ENCODE assay signal across 8 cellular contexts in genomic region chr19:17309198-17309961, GRCh38. TPM values are rescaled to one million over a fixed set of nuclear protein-coding genes. Genes with fewer than 3 reads are reported as not detected.
DNase-seq lines count a peak whose midpoint lies in the region; ATAC-seq and TF ChIP-seq lines count a peak whose summit lies in the region.

TSS of gene DDA1 (plus strand) at chr19:17309563. CDS start at chr19:17309655, 92 bp downstream.

- POLR2A ChIA-PET in Panc1 (lab: Charles Lee): interaction anchor here (0.6 kb wide), 1 partner anchor 122 kb away, joined by 4 read pairs; no protein-coding TSS in a partner anchor

- TF ChIP-seq CTCF in Panc1 (IDR thresholded peaks at IDR 0.05): no peak

- no peaks in the 10 kb centered on the region for H3K9me3 Mint-ChIP-seq in activated T-cell treated with anti-CD3 and anti-CD28 coated beads, Interleukin-2, amount 50 U/mL, for 4 hours

- peaks cover 39% of the 10 kb centered on the region for H3K4me1 Mint-ChIP-seq in activated T-cell treated with anti-CD3 and anti-CD28 coated beads, Interleukin-2, amount 50 U/mL, for 4 hours (ENCODE audit: low read depth)

- ATAC-seq in GM21717 (IDR thresholded peaks at IDR 0.05; ENCODE audit: unreplicated experiment): peak; percentile 50
- peak; percentile 86 for ATAC-seq in Panc1
- peak; percentile 85 to 87 for ATAC-seq in activated T-cell treated with anti-CD3 and anti-CD28 coated beads, Interleukin-2, amount 50 U/mL, for 4 hours

- in situ Hi-C loops in Panc1 (cut with HindIII; ENCODE audit: low pct_unique_long_range_greater_than_20kb, low sequenced_read_pairs): no loop called here

- peak within 1 kb of the TSS; percentile 97 for H3K4me3 Mint-ChIP-seq in activated T-cell treated with anti-CD3 and anti-CD28 coated beads, Interleukin-2, amount 50 U/mL, for 4 hours

- H3K9ac ChIP-seq in mucosa of stomach (ENCODE audit: low read length): peak within 1 kb of the TSS; percentile 93

- CTCF ChIA-PET in Panc1 (lab: Charles Lee): interaction anchor here (0.5 to 0.8 kb wide), 2 partner anchors 28 to 34 kb away, joined by 4 to 11 read pairs; partner anchors contain the start of gene ANKLE1

- H3K27ac ChIP-seq in Panc1 (ENCODE audit: low read length) (peak within 1 kb of the TSS; percentile 92), esophagus (ENCODE audit: low read depth in 2 of 2, low read length in 1 of 2) (peak within 1 kb of the TSS; percentile 66 to 79)

- WGBS in esophagus, 2 donors: 0 to 1% methylated on average over 45 to 46 of the region's 46 CpGs

- peak; percentile 99 for DNase-seq in DMS114 treated with DMSO at 0.1 percent for 48 hours (lab: John Stamatoyannopoulos, UW; ENCODE audit: unreplicated experiment)
- DNase-seq in KG1 (lab: John Stamatoyannopoulos, UW): peak; percentile 97
- DNase-seq in Panc1 (ENCODE audit: low read depth, low spot score): peak; percentile 98
- peak; percentile 98 for DNase-seq in activated T-cell treated with anti-CD3 and anti-CD28 coated beads, Interleukin-2, amount 50 U/mL, for 4 hours
- DNase-seq in stimulated activated CD8-positive, alpha-beta memory T cell treated with anti-CD3 and anti-CD28 coated beads, Interleukin-7, amount 100 ng/mL, for 1 hour (ENCODE audit: low read depth in 2 of 2): peak; percentile 94 to 96

- H3K9me3 ChIP-seq in Panc1 (ENCODE audit: control insufficient read depth, insufficient read depth, low read depth, low read length) (no peaks in the 10 kb centered on the region), esophagus (ENCODE audit: control insufficient read depth in 2 of 2, insufficient read depth in 1 of 2, low read depth in 1 of 2, low read length in 1 of 2) (peaks cover 0 to 3% of the 10 kb centered on the region in 2 donors), mucosa of stomach (ENCODE audit: control insufficient read depth, low read length) (no peaks in the 10 kb centered on the region)

- H3K4me1 ChIP-seq in Panc1 (ENCODE audit: control insufficient read depth, insufficient read depth, low read length): peaks cover 35% of the 10 kb centered on the region
- peaks cover 5 to 17% of the 10 kb centered on the region in 2 donors for H3K4me1 ChIP-seq in esophagus (ENCODE audit: control insufficient read depth in 2 of 2, insufficient read depth in 2 of 2, low read length in 1 of 2)
- peaks cover 53% of the 10 kb centered on the region for H3K4me1 ChIP-seq in mucosa of stomach (ENCODE audit: control insufficient read depth, insufficient read depth, low read length)

- H3K4me3 ChIP-seq in Panc1 (ENCODE audit: low read depth in 2 of 2, low read length in 2 of 2) (peak within 1 kb of the TSS; percentile 81 to 91), esophagus (ENCODE audit: low read depth in 1 of 2, low read length in 2 of 2) (peak within 1 kb of the TSS; percentile 90 to 97), mucosa of stomach (ENCODE audit: low read length) (peak within 1 kb of the TSS; percentile 76)

- TSS peak; percentile 76 for BruUV-seq in Panc1 (replicated peaks; lab: Mats Ljungman, UMichigan)

- H3K36me3 Mint-ChIP-seq in activated T-cell treated with anti-CD3 and anti-CD28 coated beads, Interleukin-2, amount 50 U/mL, for 4 hours (ENCODE audit: insufficient read depth): peaks cover 8% of the 10 kb centered on the region

- peaks cover 7% of the 10 kb centered on the region for H3K36me3 ChIP-seq in Panc1 (ENCODE audit: control insufficient read depth, insufficient read depth, low read length)
- H3K36me3 ChIP-seq in esophagus (ENCODE audit: control insufficient read depth in 2 of 2, insufficient read depth in 2 of 2, low read length in 1 of 2): peaks cover 7 to 10% of the 10 kb centered on the region in 2 donors
- peaks cover 9% of the 10 kb centered on the region for H3K36me3 ChIP-seq in mucosa of stomach (ENCODE audit: control insufficient read depth, insufficient read depth, low read length)

- intact Hi-C loops in Panc1 (cut with micrococcal nuclease; ENCODE audit: unreplicated experiment): loop anchor here (10.0 kb wide), 1 partner anchor 1085 kb away; the partner anchor contains the start of gene LRRC25

- no peaks in the 10 kb centered on the region for H3K27me3 Mint-ChIP-seq in activated T-cell treated with anti-CD3 and anti-CD28 coated beads, Interleukin-2, amount 50 U/mL, for 4 hours (ENCODE audit: low read depth)

- H3K27me3 ChIP-seq in Panc1 (ENCODE audit: control insufficient read depth, insufficient read depth, low read length): no peaks in the 10 kb centered on the region
- H3K27me3 ChIP-seq in esophagus (ENCODE audit: control insufficient read depth in 1 of 2, insufficient read depth in 2 of 2, low read length in 2 of 2): no peaks in the 10 kb centered on the region
- H3K27me3 ChIP-seq in mucosa of stomach (ENCODE audit: control insufficient read depth, insufficient read depth, low read length): no peaks in the 10 kb centered on the region

RNA-seq across cellular contexts. Expression of gene DDA1, which starts in this region (rescaled TPM):
- 56.0 TPM for total RNA-seq in Panc1 (2021; ENCODE audit: unreplicated experiment)
- polyA plus RNA-seq in Panc1 (2012; ENCODE audit: insufficient read length): 84.8 TPM
- total RNA-seq in activated T-cell treated with anti-CD3 and anti-CD28 coated beads, Interleukin-2, amount 50 U/mL, for 4 hours: 10 to 100 TPM; 53.1 to 58.1 (median 53.4) TPM
- 10 to 100 TPM; 40.3 to 41.4 TPM for polyA plus RNA-seq in esophagus

Comparison
In these comparisons a context has a peak if more than half of its experiments do, and no peak if none do; other contexts are left out.
1. Peak in every context shown above with its lines: DNase-seq, ATAC-seq, H3K4me3 ChIP-seq and H3K27ac ChIP-seq.